ENCODE assay signal across 26 cellular contexts in genomic region chr1:29542476-29543015, GRCh38.
A peak's percentile ranks its signal among the peaks of the same experiment; 100 is the strongest.
DNase-seq lines count a peak whose midpoint lies in the region; TF ChIP-seq lines count a peak whose summit lies in the region.
"Had no signal": no experiment of that assay in that cellular context is flagged by ENCODE, and none has a peak within 500 bp of the region (broad histone marks: within the 10 kb centered on the region; RNA-seq: fewer than 3 reads in every experiment).

No MANE protein-coding gene starts in this region.

- POLR2A ChIA-PET in OCI-LY7 (lab: Charles Lee), result no interaction called here

- H3K9me3 ChIP-seq in suprapubic skin (no peaks in the 10 kb centered on the region), OCI-LY7 (ENCODE audit: low read length) (no peaks in the 10 kb centered on the region)
- H3K9me3 ChIP-seq: adrenal gland, pancreas, right atrium auricular region, upper lobe of right lung had no signal

- H3K4me1 ChIP-seq in suprapubic skin (no peaks in the 10 kb centered on the region), OCI-LY7 (ENCODE audit: insufficient read depth, low read length, poor library complexity, severe bottlenecking) (no peaks in the 10 kb centered on the region)
- H3K4me1 ChIP-seq: adrenal gland, pancreas, right atrium auricular region, upper lobe of right lung had no signal

- intact Hi-C loops in OCI-LY7 (cut with micrococcal nuclease; ENCODE audit: unreplicated experiment), result no loop called here

- no peaks in the 10 kb centered on the region for H3K27me3 ChIP-seq in suprapubic skin
- H3K27me3 ChIP-seq: adrenal gland, pancreas, right atrium auricular region, upper lobe of right lung had no signal

- H3K36me3 Mint-ChIP-seq in activated T-cell treated with anti-CD3 and anti-CD28 coated beads, Interleukin-2, amount 50 U/mL, for 24 hours (ENCODE audit: low read depth), result no peaks in the 10 kb centered on the region
- H3K36me3 Mint-ChIP-seq: mesothelial cell of epicardium; naive thymus-derived CD8-positive, alpha-beta T cell; WTC11 had no signal

- no peak for TF ChIP-seq EP300 in suprapubic skin (IDR thresholded peaks at IDR 0.05)

- H3K4me2 ChIP-seq in OCI-LY7 (ENCODE audit: low read length), result no peak overlapping the region

- no peaks in the 10 kb centered on the region for H3K9me3 Mint-ChIP-seq in activated T-cell treated with anti-CD3 and anti-CD28 coated beads, Interleukin-2, amount 50 U/mL, for 24 hours
- H3K9me3 Mint-ChIP-seq: mesothelial cell of epicardium; naive thymus-derived CD8-positive, alpha-beta T cell; T-helper 2 cell treated with Interferon-gamma antibody and Interleukin-4, amounts not matched to agents 5 μg/mL and 100 μg/mL, for 36 hours; WTC11 had no signal

- H3K4me3 Mint-ChIP-seq in activated T-cell treated with anti-CD3 and anti-CD28 coated beads, Interleukin-2, amount 50 U/mL, for 24 hours, result no peak overlapping the region
- H3K4me3 Mint-ChIP-seq: B cell; mesothelial cell of epicardium; naive thymus-derived CD8-positive, alpha-beta T cell; T-helper 2 cell treated with Interferon-gamma antibody and Interleukin-4, amounts not matched to agents 5 μg/mL and 100 μg/mL, for 36 hours; WTC11 had no signal

- no peaks in the 10 kb centered on the region for H3K27me3 Mint-ChIP-seq in activated T-cell treated with anti-CD3 and anti-CD28 coated beads, Interleukin-2, amount 50 U/mL, for 24 hours

- BruUV-seq in OCI-LY7 (replicated peaks; lab: Mats Ljungman, UMichigan), result no TSS peak

- no peaks in the 10 kb centered on the region for H3K4me1 Mint-ChIP-seq in activated T-cell treated with anti-CD3 and anti-CD28 coated beads, Interleukin-2, amount 50 U/mL, for 24 hours (ENCODE audit: low read depth)
- H3K4me1 Mint-ChIP-seq: B cell; mesothelial cell of epicardium; naive thymus-derived CD8-positive, alpha-beta T cell; WTC11 had no signal

- TF ChIP-seq CTCF in suprapubic skin (IDR thresholded peaks at IDR 0.05), result no peak
- TF ChIP-seq CTCF in OCI-LY7 (conservative IDR thresholded peaks at IDR 0.05; ENCODE audit: low read length), result no peak

- no peaks in the 10 kb centered on the region for H4K20me1 ChIP-seq in OCI-LY7 (ENCODE audit: insufficient read depth, low read length)

- H3K27ac Mint-ChIP-seq in activated T-cell treated with anti-CD3 and anti-CD28 coated beads, Interleukin-2, amount 50 U/mL, for 24 hours, result no peak overlapping the region
- H3K27ac Mint-ChIP-seq: B cell; mesothelial cell of epicardium; naive thymus-derived CD8-positive, alpha-beta T cell; T-helper 2 cell treated with Interferon-gamma antibody and Interleukin-4, amounts not matched to agents 5 μg/mL and 100 μg/mL, for 36 hours; WTC11 had no signal

- WGBS in suprapubic skin, result 34% methylated on average over 9 of the region's 9 CpGs

- no peak for TF ChIP-seq POLR2A in suprapubic skin (IDR thresholded peaks at IDR 0.05)

- no peak overlapping the region for H3K4me3 ChIP-seq in suprapubic skin
- no peak overlapping the region for H3K4me3 ChIP-seq in OCI-LY7 (ENCODE audit: low read depth, low read length, poor library complexity, severe bottlenecking)
- H3K4me3 ChIP-seq: adrenal gland, pancreas, right atrium auricular region, SK-N-MC, upper lobe of right lung had no signal

- no peaks in the 10 kb centered on the region for H3K9me2 ChIP-seq in OCI-LY7 (ENCODE audit: insufficient read depth, low read length)

- H3K27ac ChIP-seq in suprapubic skin (no peak overlapping the region), OCI-LY7 (ENCODE audit: low read depth, low read length, poor library complexity, severe bottlenecking) (no peak overlapping the region)
- H3K27ac ChIP-seq: adrenal gland, pancreas, right atrium auricular region, SK-N-MC, upper lobe of right lung had no signal

- H2AFZ ChIP-seq in OCI-LY7 (ENCODE audit: low read length), result no peak overlapping the region

- peak; percentile 13 for DNase-seq in activated CD8-positive, alpha-beta memory T cell treated with anti-CD3 and anti-CD28 coated beads, Interleukin-2, amount 50 U/mL, for 48 hours
- DNase-seq in activated CD8-positive, alpha-beta memory T cell treated with anti-CD3 and anti-CD28 coated beads for 24 hours, result no peak
- DNase-seq in NCI-H2171 treated with DMSO at 0.1 percent for 48 hours (lab: John Stamatoyannopoulos, UW), result peak; percentile 59
- DNase-seq in cerebellum (ENCODE audit: low spot score), result peak; percentile 20
- DNase-seq in suprapubic skin (ENCODE audit: low spot score in 2 of 2), result peak; percentile 36 to 41
- no peak for DNase-seq in activated T-cell treated with anti-CD3 and anti-CD28 coated beads, Interleukin-2, amount 50 U/mL, for 24 hours
- no peak for DNase-seq in OCI-LY7 (ENCODE audit: low spot score)
- no peak for DNase-seq in germinal center (ENCODE audit: low spot score)
- DNase-seq: activated CD4-positive, alpha-beta T cell treated with anti-CD3 and anti-CD28 coated beads, Interleukin-2, amount 50 U/mL, for 4 hours; activated naive CD4-positive, alpha-beta T cell; activated T-cell treated with anti-CD3 and anti-CD28 coated beads for 4 hours; left colon; naive thymus-derived CD8-positive, alpha-beta T cell; NCI-H146; NCI-H510A; RPMI8226; stimulated activated CD4-positive, alpha-beta T cell treated with anti-CD3 and anti-CD28 coated beads, Interleukin-12 subunit alpha, Interleukin-12 subunit beta, amount 100 ng/mL, for 4 hours had no signal

- no peaks in the 10 kb centered on the region for H3K36me3 ChIP-seq in suprapubic skin
- H3K36me3 ChIP-seq in OCI-LY7 (ENCODE audit: insufficient read depth, low read length), result no peaks in the 10 kb centered on the region
- H3K36me3 ChIP-seq: adrenal gland, pancreas, right atrium auricular region, upper lobe of right lung had no signal

- CTCF ChIA-PET in OCI-LY7 (lab: Charles Lee; ENCODE audit: unreplicated experiment), result no interaction called here

- H3K79me2 ChIP-seq in OCI-LY7 (ENCODE audit: insufficient read depth, low read depth, low read length), result no peaks in the 10 kb centered on the region

Comparison
In these comparisons a context has a peak if more than half of its experiments do, and no peak if none do; other contexts are left out.
1. DNase-seq: peak in activated CD8-positive, alpha-beta memory T cell treated with anti-CD3 and anti-CD28 coated beads, Interleukin-2, amount 50 U/mL, for 48 hours (single experiment), NCI-H2171 treated with DMSO at 0.1 percent for 48 hours (single experiment), cerebellum (single experiment) and suprapubic skin (2 of 2); none in activated CD8-positive, alpha-beta memory T cell treated with anti-CD3 and anti-CD28 coated beads for 24 hours (single experiment), activated T-cell treated with anti-CD3 and anti-CD28 coated beads, Interleukin-2, amount 50 U/mL, for 24 hours (single experiment), OCI-LY7 (single experiment) and germinal center (single experiment).